In genomic region chr18:34494359-34494696, GRCh38 we compare ENCODE assay signal across 10 cellular contexts.
DNase-seq lines count a peak whose midpoint lies in the region; ATAC-seq, FAIRE-seq and TF ChIP-seq lines count a peak whose summit lies in the region.
"Had no signal": no experiment of that assay in that cellular context is flagged by ENCODE, and none has a peak within 500 bp of the region (broad histone marks: within the 10 kb centered on the region; RNA-seq: fewer than 3 reads in every experiment).

No MANE protein-coding gene starts in this region.

- no peak overlapping the region for H3K4me3 ChIP-seq in KMS-11 (IDR thresholded peaks at IDR 0.05; ENCODE audit: insufficient read depth, low read depth, low read length)
- H3K4me3 ChIP-seq in mammary epithelial cell (replicated peaks in 1 of 3; ENCODE audit: insufficient read depth in 1 of 3, low read depth in 2 of 3, low read length in 3 of 3), result no peak overlapping the region
- H3K4me3 ChIP-seq in kidney (ENCODE audit: low read length in 2 of 2), result no peak overlapping the region
- peak overlapping the region; percentile 56 for H3K4me3 ChIP-seq in suprapubic skin

- in situ Hi-C loops in mammary epithelial cell (cut with MboI; ENCODE audit: low sequenced_read_pairs in 2 of 2), result no loop called here

- intact Hi-C loops in mammary epithelial cell (cut with micrococcal nuclease) (loop anchor here (5.0 to 10.0 kb wide), 5 partner anchors 100 to 370 kb away; no protein-coding TSS in a partner anchor), kidney (cut with DNase I) (no loop called here)

- 6% methylated on average over 3 of the region's 16 CpGs for whole genome bisulfite sequencing in mammary epithelial cell (ENCODE audit: low coverage, missing lambda C conversion rate)
- WGBS in suprapubic skin, result 11% methylated on average over 15 of the region's 16 CpGs

- H3K27me3 ChIP-seq in KMS-11 (ENCODE audit: insufficient read depth, low read depth), result no peaks in the 10 kb centered on the region
- peaks cover 5% of the 10 kb centered on the region for H3K27me3 ChIP-seq in mammary epithelial cell (ENCODE audit: insufficient read depth, low read length)
- peaks cover 18% of the 10 kb centered on the region for H3K27me3 ChIP-seq in suprapubic skin

- H3K9ac ChIP-seq in KMS-11 (peak overlapping the region; percentile 19; the same call in 1 of the 2 replicates), mammary epithelial cell (ENCODE audit: insufficient read depth, low read length) (no peak overlapping the region), kidney (ENCODE audit: low read length in 2 of 2) (no peak overlapping the region)

- CTCF ChIA-PET in mammary epithelial cell (lab: Charles Lee; ENCODE audit: low non-redundant PET), result no interaction called here

- H3K79me2 ChIP-seq in KMS-11 (ENCODE audit: insufficient read depth, low read depth), result peaks cover 44% of the 10 kb centered on the region; the same call in 1 of the 2 replicates
- no peaks in the 10 kb centered on the region for H3K79me2 ChIP-seq in mammary epithelial cell (ENCODE audit: insufficient read depth, low read length)

- TF ChIP-seq CTCF in KMS-11 (conservative IDR thresholded peaks at IDR 0.05; ENCODE audit: low read depth, low read length) (no peak), mammary epithelial cell (conservative IDR thresholded peaks at IDR 0.05 in 1 of 2, IDR thresholded peaks at IDR 0.05 in 1 of 2; ENCODE audit: extremely low read depth in 1 of 2, insufficient read depth in 1 of 2, low read depth in 1 of 2, low read length in 2 of 2) (no peak), kidney (IDR thresholded peaks at IDR 0.05; ENCODE audit: borderline replicate concordance, extremely low read depth, insufficient read depth) (no peak), suprapubic skin (IDR thresholded peaks at IDR 0.05) (no peak)

- H3K27ac ChIP-seq in KMS-11, result no peak overlapping the region
- no peak overlapping the region for H3K27ac ChIP-seq in mammary epithelial cell (ENCODE audit: insufficient read depth, low read depth, low read length)
- H3K27ac ChIP-seq in kidney (ENCODE audit: low read depth in 2 of 2, low read length in 2 of 2), result no peak overlapping the region
- H3K27ac ChIP-seq in suprapubic skin, result no peak overlapping the region

- no TSS peak for BruUV-seq in mammary epithelial cell (replicated peaks; lab: Mats Ljungman, UMichigan)

- no peak for DNase-seq in mammary epithelial cell
- peak; percentile 41 for DNase-seq in kidney
- DNase-seq in suprapubic skin (ENCODE audit: low spot score in 2 of 2), result no peak
- no peak for DNase-seq in NCI-H1417 treated with DMSO at 0.1 percent for 48 hours (lab: John Stamatoyannopoulos, UW)
- no peak for DNase-seq in A172 (ENCODE audit: low spot score)
- DNase-seq in KG1 (lab: John Stamatoyannopoulos, UW), result no peak
- DNase-seq: NCI-H1048 had no signal

- H2AFZ ChIP-seq in KMS-11 (ENCODE audit: low read depth) (no peak overlapping the region), mammary epithelial cell (ENCODE audit: low read depth, low read length) (no peak overlapping the region)

- ATAC-seq in HG03025 (IDR thresholded peaks at IDR 0.05; ENCODE audit: low FRiP score, unreplicated experiment), result no peak
- ATAC-seq: HCT116 had no signal

- no peak for TF ChIP-seq EP300 in suprapubic skin (IDR thresholded peaks at IDR 0.05)

- H3K4me1 ChIP-seq in KMS-11 (ENCODE audit: low read depth, poor library complexity, severe bottlenecking) (peaks cover 40% of the 10 kb centered on the region), mammary epithelial cell (ENCODE audit: insufficient read depth, low read length) (no peaks in the 10 kb centered on the region), kidney (ENCODE audit: control insufficient read depth in 1 of 2, insufficient read depth in 1 of 2, low read depth in 1 of 2, low read length in 2 of 2) (no peaks in the 10 kb centered on the region), suprapubic skin (peaks cover 12% of the 10 kb centered on the region)

- dilution Hi-C loops in mammary epithelial cell (cut with HindIII; ENCODE audit: low sequenced_read_pairs), result no loop called here

- no peaks in the 10 kb centered on the region for H3K9me3 ChIP-seq in mammary epithelial cell (replicated peaks; ENCODE audit: insufficient read depth, low read length)
- no peaks in the 10 kb centered on the region for H3K9me3 ChIP-seq in kidney (ENCODE audit: control insufficient read depth in 1 of 2, low read length in 2 of 2)
- no peaks in the 10 kb centered on the region for H3K9me3 ChIP-seq in suprapubic skin

- H3K36me3 ChIP-seq in KMS-11 (ENCODE audit: insufficient read depth) (no peaks in the 10 kb centered on the region), mammary epithelial cell (ENCODE audit: insufficient read depth, low read length) (no peaks in the 10 kb centered on the region), kidney (ENCODE audit: control insufficient read depth in 1 of 2, insufficient read depth in 2 of 2, low read length in 2 of 2) (no peaks in the 10 kb centered on the region), suprapubic skin (no peaks in the 10 kb centered on the region)

- no peak for FAIRE-seq in kidney (lab: Jason Lieb, UNC)

- H4K20me1 ChIP-seq in KMS-11 (ENCODE audit: insufficient read depth) (no peaks in the 10 kb centered on the region; the same call in 1 of the 2 replicates), mammary epithelial cell (ENCODE audit: insufficient read depth, low read length) (no peaks in the 10 kb centered on the region)

- no peak for TF ChIP-seq POLR2A in suprapubic skin (IDR thresholded peaks at IDR 0.05)

- H3K4me2 ChIP-seq in KMS-11 (peak overlapping the region; percentile 51; the same call in 1 of the 2 replicates), mammary epithelial cell (ENCODE audit: insufficient read depth, low read depth, low read length) (peak overlapping the region; percentile 94)
